30 cellular contexts compared by ENCODE assay signal in the genomic region with DNA sequence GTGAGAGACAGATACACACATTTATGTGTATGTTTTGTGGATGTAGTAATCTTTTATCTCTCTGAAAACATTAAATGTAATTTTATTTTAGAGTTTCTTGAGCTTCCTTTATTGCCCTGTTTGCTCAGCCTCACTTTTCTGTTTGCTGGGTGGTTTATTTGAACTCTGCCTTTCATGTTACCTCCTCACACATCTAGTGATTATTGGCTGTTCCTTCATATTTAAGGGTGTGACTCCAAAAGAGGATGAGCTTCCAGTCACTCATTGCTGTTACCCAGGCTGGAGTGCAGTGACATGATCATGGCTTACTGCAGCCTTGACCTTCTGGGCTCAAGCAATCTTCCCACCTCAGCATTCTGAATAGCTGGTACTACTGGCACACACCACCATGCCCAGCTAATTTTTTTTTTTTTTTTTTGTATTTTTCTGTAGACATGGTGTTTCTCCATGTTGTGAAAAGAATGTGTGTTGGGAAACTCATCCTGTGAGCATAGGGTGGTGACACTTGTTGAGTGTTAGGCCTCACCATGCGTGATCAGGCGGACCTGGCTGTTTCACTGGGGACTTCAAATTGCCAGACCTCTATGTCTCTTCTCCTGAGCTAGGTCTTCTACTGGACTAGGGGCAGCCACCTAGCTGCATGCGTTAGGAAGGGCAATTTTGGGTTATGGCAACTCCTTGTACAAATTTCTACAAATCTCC.
"Had no signal": no experiment of that assay in that cellular context is flagged by ENCODE, and none has a peak within 500 bp of the region (broad histone marks: within the 10 kb centered on the region; RNA-seq: fewer than 3 reads in every experiment).

No MANE protein-coding gene starts in this region.

- H3K4me1 Mint-ChIP-seq: activated CD4-positive, alpha-beta T cell treated with anti-CD3 and anti-CD28 coated beads, Interleukin-2, amount 10 ng/mL, durations not matched to agents 24 days and 14 days had no signal

- H3K27ac Mint-ChIP-seq: activated CD4-positive, alpha-beta T cell treated with anti-CD3 and anti-CD28 coated beads, Interleukin-2, amount 10 ng/mL, durations not matched to agents 24 days and 14 days; activated CD8-positive, alpha-beta T cell treated with anti-CD3 and anti-CD28 coated beads for 36 hours; T-helper 1 cell treated with Interleukin-12 subunit alpha and Interleukin-12 subunit beta and Interleukin-4 antibody, amounts not matched to agents 30 μg/mL and 1 μg/mL, for 36 hours; T-helper 2 cell treated with Interferon-gamma antibody and Interleukin-4, amounts not matched to agents 5 μg/mL and 100 μg/mL, for 36 hours had no signal

- H3K4me1 ChIP-seq: Peyer's patch had no signal

- H3K27me3 Mint-ChIP-seq: activated CD4-positive, alpha-beta T cell treated with anti-CD3 and anti-CD28 coated beads, Interleukin-2, amount 10 ng/mL, durations not matched to agents 24 days and 14 days; activated CD8-positive, alpha-beta T cell treated with anti-CD3 and anti-CD28 coated beads for 36 hours; activated T-helper 17 cell treated with anti-CD3 and anti-CD28 coated beads, Interleukin-2, amount 50 U/mL, for 72 hours had no signal

- H3K9me3 ChIP-seq: MG63, Peyer's patch, SJSA1, SK-N-SH had no signal

- H3K4me2 ChIP-seq: SK-N-SH had no signal

- ATAC-seq: activated CD8-positive, alpha-beta T cell treated with anti-CD3 and anti-CD28 coated beads for 36 hours; activated naive CD4-positive, alpha-beta T cell treated with anti-CD3 and anti-CD28 coated beads, Interleukin-2, amount 50 U/mL, for 72 hours; activated T-helper 17 cell treated with anti-CD3 and anti-CD28 coated beads, Interleukin-2, amount 50 U/mL, for 72 hours; PC-3 had no signal

- H3K4me3 ChIP-seq: MG63, Peyer's patch, SJSA1 had no signal

- DNase-seq: activated CD4-positive, alpha-beta T cell treated with anti-CD3 and anti-CD28 coated beads, Interleukin-2, amount 10 ng/mL, durations not matched to agents 24 days and 14 days; activated CD4-positive, alpha-beta T cell treated with anti-CD3 and anti-CD28 coated beads, Interleukin-2, amount 50 U/mL, for 4 hours; activated CD8-positive, alpha-beta T cell treated with anti-CD3 and anti-CD28 coated beads for 36 hours; activated effector memory CD4-positive, alpha-beta T cell treated with anti-CD3 and anti-CD28 coated beads, Interleukin-2, amount 50 U/mL, for 16 hours; activated naive CD4-positive, alpha-beta T cell; activated T-cell treated with anti-CD3 and anti-CD28 coated beads, Interleukin-2, amount 50 U/mL, for 48 hours; amniotic stem cell; aorta; central memory CD4-positive, alpha-beta T cell; Karpas-422; KBM-7; MG63; NCI-H1048; NCI-H1105 treated with DMSO at 0.1 percent for 48 hours; NCI-H1436; NCI-H1694; NCI-H1930; NCI-H2081 treated with DMSO at 0.1 percent for 48 hours; NCI-H345; NCI-H524 treated with DMSO at 0.1 percent for 48 hours; PC-3; Peyer's patch; RPMI8226; SHP77 treated with DMSO at 0.1 percent for 48 hours; SK-N-SH had no signal

- H3K9me2 ChIP-seq: SK-N-SH had no signal

- H3K9me3 Mint-ChIP-seq: activated CD4-positive, alpha-beta T cell treated with anti-CD3 and anti-CD28 coated beads, Interleukin-2, amount 10 ng/mL, durations not matched to agents 24 days and 14 days; activated CD8-positive, alpha-beta T cell treated with anti-CD3 and anti-CD28 coated beads for 36 hours; activated naive CD4-positive, alpha-beta T cell treated with anti-CD3 and anti-CD28 coated beads, Interleukin-2, amount 50 U/mL, for 72 hours; activated T-helper 17 cell treated with anti-CD3 and anti-CD28 coated beads, Interleukin-2, amount 50 U/mL, for 72 hours; T-helper 1 cell treated with Interleukin-12 subunit alpha and Interleukin-12 subunit beta and Interleukin-4 antibody, amounts not matched to agents 30 μg/mL and 1 μg/mL, for 36 hours; T-helper 2 cell treated with Interferon-gamma antibody and Interleukin-4, amounts not matched to agents 5 μg/mL and 100 μg/mL, for 36 hours had no signal

- H3K27me3 ChIP-seq: MG63, Peyer's patch, SJSA1 had no signal

- H3K4me3 Mint-ChIP-seq: activated CD4-positive, alpha-beta T cell treated with anti-CD3 and anti-CD28 coated beads, Interleukin-2, amount 10 ng/mL, durations not matched to agents 24 days and 14 days; activated CD8-positive, alpha-beta T cell treated with anti-CD3 and anti-CD28 coated beads for 36 hours; activated T-helper 17 cell treated with anti-CD3 and anti-CD28 coated beads, Interleukin-2, amount 50 U/mL, for 72 hours; T-helper 1 cell treated with Interleukin-12 subunit alpha and Interleukin-12 subunit beta and Interleukin-4 antibody, amounts not matched to agents 30 μg/mL and 1 μg/mL, for 36 hours; T-helper 2 cell treated with Interferon-gamma antibody and Interleukin-4, amounts not matched to agents 5 μg/mL and 100 μg/mL, for 36 hours had no signal

- H3K27ac ChIP-seq: Peyer's patch, SJSA1 had no signal
